16 cellular contexts compared by ENCODE assay signal in genomic region chr11:9019861-9020260, GRCh38. TPM values are rescaled to one million over a fixed set of nuclear protein-coding genes. Genes with fewer than 3 reads are reported as not detected.
DNase-seq lines count a peak whose midpoint lies in the region; TF ChIP-seq lines count a peak whose summit lies in the region.
"Had no signal": no experiment of that assay in that cellular context is flagged by ENCODE, and none has a peak within 500 bp of the region (broad histone marks: within the 10 kb centered on the region; RNA-seq: fewer than 3 reads in every experiment).

No MANE protein-coding gene starts in this region.

- no peak overlapping the region for H4K91ac ChIP-seq in neuronal stem cell (ENCODE audit: low read depth, low read length, poor library complexity)

- TF ChIP-seq EP300 in stomach (IDR thresholded peaks at IDR 0.05): no peak

- no peaks in the 10 kb centered on the region for H3K9me3 ChIP-seq in neuronal stem cell (replicated peaks in 1 of 2; ENCODE audit: control insufficient read depth in 2 of 2, insufficient read depth in 1 of 2, low read depth in 1 of 2, low read length in 2 of 2)
- no peaks in the 10 kb centered on the region for H3K9me3 ChIP-seq in stomach
- H3K9me3 ChIP-seq: A549; BLaER1 treated with 17β-estradiol and CSF1 and Interleukin-3, amounts not matched to agents 10 nM and 100 nM; Caco-2 had no signal

- H3K36me3 Mint-ChIP-seq in glutamatergic neuron (ENCODE audit: unreplicated experiment): no peaks in the 10 kb centered on the region
- H3K36me3 Mint-ChIP-seq: CD8-positive, alpha-beta T cell had no signal

- H3K36me3 ChIP-seq in neuronal stem cell (replicated peaks in 1 of 2; ENCODE audit: control insufficient read depth in 2 of 2, insufficient read depth in 2 of 2, low read length in 2 of 2): no peaks in the 10 kb centered on the region
- no peaks in the 10 kb centered on the region for H3K36me3 ChIP-seq in stomach
- H3K36me3 ChIP-seq: BLaER1 treated with 17β-estradiol and CSF1 and Interleukin-3, amounts not matched to agents 10 nM and 100 nM had no signal

- H3K79me1 ChIP-seq in neuronal stem cell (ENCODE audit: low read depth, low read length): no peaks in the 10 kb centered on the region

- no peak overlapping the region for H2BK15ac ChIP-seq in neuronal stem cell (ENCODE audit: low read length)

- DNase-seq in activated CD8-positive, alpha-beta memory T cell treated with anti-CD3 and anti-CD28 coated beads for 24 hours: peak; percentile 19
- DNase-seq in activated CD8-positive, alpha-beta memory T cell treated with anti-CD3 and anti-CD28 coated beads, Interleukin-2, amount 50 U/mL, for 4 hours: no peak
- DNase-seq in neuronal stem cell (ENCODE audit: low spot score) (no peak), glutamatergic neuron (no peak), stomach (no peak)
- DNase-seq: AML-193; Caco-2; Calu3; CD4-positive, alpha-beta T cell; CD8-positive, alpha-beta T cell; DMS79 treated with DMSO at 0.1 percent for 48 hours; GF-D8 had no signal

- no peak overlapping the region for H2BK12ac ChIP-seq in neuronal stem cell (ENCODE audit: low read length)

- H2AFZ ChIP-seq in neuronal stem cell (ENCODE audit: low read length): no peak overlapping the region

- H3K27ac ChIP-seq in neuronal stem cell (replicated peaks; ENCODE audit: low read length): no peak overlapping the region
- H3K27ac ChIP-seq in stomach: no peak overlapping the region
- H3K27ac ChIP-seq: 22Rv1; A549; BLaER1 treated with 17β-estradiol and CSF1 and Interleukin-3, amounts not matched to agents 10 nM and 100 nM had no signal

- H3K4me3 ChIP-seq in neuronal stem cell (ENCODE audit: low read length in 2 of 2): no peak overlapping the region
- no peak overlapping the region for H3K4me3 ChIP-seq in stomach
- H3K4me3 ChIP-seq: A549; BLaER1 treated with 17β-estradiol and CSF1 and Interleukin-3, amounts not matched to agents 10 nM and 100 nM had no signal

- H3K4ac ChIP-seq in neuronal stem cell (ENCODE audit: low read length): no peak overlapping the region

- no peak overlapping the region for H2BK120ac ChIP-seq in neuronal stem cell (ENCODE audit: low read depth, low read length)

- no peak overlapping the region for H3K14ac ChIP-seq in neuronal stem cell (ENCODE audit: low read length)

- peaks cover 2% of the 10 kb centered on the region for H3K27me3 Mint-ChIP-seq in glutamatergic neuron (ENCODE audit: unreplicated experiment)

- H3K4me1 ChIP-seq in neuronal stem cell (ENCODE audit: control insufficient read depth in 2 of 2, insufficient read depth in 1 of 2, low read depth in 1 of 2, low read length in 2 of 2): peaks cover 0 to 5% of the 10 kb centered on the region in 2 donors
- H3K4me1 ChIP-seq in stomach: peaks cover 0 to 30% (median 16%) of the 10 kb centered on the region in 4 donors
- H3K4me1 ChIP-seq: A549, Caco-2 had no signal

- H3K27me3 ChIP-seq in neuronal stem cell (ENCODE audit: control insufficient read depth in 3 of 3, insufficient read depth in 3 of 3, low read depth in 1 of 3, low read length in 3 of 3): peaks cover 0 to 25% (median 0%) of the 10 kb centered on the region in 3 experiments
- no peaks in the 10 kb centered on the region for H3K27me3 ChIP-seq in stomach
- H3K27me3 ChIP-seq: BLaER1 treated with 17β-estradiol and CSF1 and Interleukin-3, amounts not matched to agents 10 nM and 100 nM had no signal

- peak overlapping the region; percentile 5 for H3K9ac ChIP-seq in neuronal stem cell (ENCODE audit: low read depth, low read length, poor library complexity)
- H3K9ac ChIP-seq: BLaER1 treated with 17β-estradiol and CSF1 and Interleukin-3, amounts not matched to agents 10 nM and 100 nM had no signal

- peaks cover 3% of the 10 kb centered on the region for H3K4me1 Mint-ChIP-seq in glutamatergic neuron (ENCODE audit: low read depth, unreplicated experiment)
- H3K4me1 Mint-ChIP-seq: B cell had no signal

- H3K18ac ChIP-seq in neuronal stem cell (ENCODE audit: low read length): peak overlapping the region; percentile 25

- intact Hi-C loops in stomach (cut with DNase I; ENCODE audit: low total_unique reads): loop anchor here (5.0 kb wide), 1 partner anchor 117 kb away; no protein-coding TSS in a partner anchor

- H4K8ac ChIP-seq in neuronal stem cell (ENCODE audit: low read depth, low read length): no peak overlapping the region

- no peak overlapping the region for H2AK5ac ChIP-seq in neuronal stem cell (ENCODE audit: low read depth, low read length)

- H3K4me3 Mint-ChIP-seq in glutamatergic neuron (ENCODE audit: unreplicated experiment): no peak overlapping the region
- H3K4me3 Mint-ChIP-seq: B cell; CD4-positive, alpha-beta T cell; CD8-positive, alpha-beta T cell had no signal

- WGBS in neuronal stem cell (ENCODE audit: extremely low coverage in 2 of 2, insufficient read length in 2 of 2, insufficient replicate concordance in 1 of 2), 2 donors: no CpG with 5 or more reads among the region's 6 CpGs
- 90 to 98% (median 93%) methylated on average over 6 of the region's 6 CpGs for WGBS in stomach, 5 donors

- H3K9me3 Mint-ChIP-seq in glutamatergic neuron (ENCODE audit: unreplicated experiment): peaks cover 4% of the 10 kb centered on the region
- H3K9me3 Mint-ChIP-seq: CD4-positive, alpha-beta T cell; CD8-positive, alpha-beta T cell had no signal

- no peak overlapping the region for H3K27ac Mint-ChIP-seq in glutamatergic neuron (ENCODE audit: unreplicated experiment)
- H3K27ac Mint-ChIP-seq: B cell; CD4-positive, alpha-beta T cell; CD8-positive, alpha-beta T cell had no signal

- no peak overlapping the region for H3K4me2 ChIP-seq in neuronal stem cell (ENCODE audit: insufficient read depth, low read length, poor library complexity, severe bottlenecking)
- H3K4me2 ChIP-seq: A549; BLaER1 treated with 17β-estradiol and CSF1 and Interleukin-3, amounts not matched to agents 10 nM and 100 nM had no signal

- H3K23ac ChIP-seq in neuronal stem cell (ENCODE audit: low read depth, low read length, poor library complexity): no peak overlapping the region

- no peak overlapping the region for H2BK5ac ChIP-seq in neuronal stem cell (ENCODE audit: low read length)

- TF ChIP-seq POLR2A in stomach (IDR thresholded peaks at IDR 0.05): no peak

- TF ChIP-seq CTCF in glutamatergic neuron (IDR thresholded peaks at IDR 0.05; ENCODE audit: partially characterized antibody, unreplicated experiment) (no peak), stomach (IDR thresholded peaks at IDR 0.05) (no peak)

RNA-seq across cellular contexts. Expression of gene NRIP3, which starts 16.1 kb away (rescaled TPM):
- polyA plus RNA-seq in neuronal stem cell (2013, experiment 1 of 2): 5.7 TPM
- 5.6 TPM for polyA plus RNA-seq in neuronal stem cell (2013, experiment 2 of 2)
- total RNA-seq in glutamatergic neuron (ENCODE audit: unreplicated experiment) (2.7 TPM), stomach (1 to 10 TPM in 3 of 5 donors, not detected in 2; 1.8 to 3.9 (median 2.2) TPM)
- polyA plus RNA-seq in stomach: 1 to 10 TPM in 1 of 3 donors, under 1 TPM in 2; 0.33 to 1.5 (median 0.81) TPM

RNA-seq across cellular contexts. Expression of gene TMEM9B, which starts 55.6 kb away (rescaled TPM):
- 15.2 TPM for polyA plus RNA-seq in neuronal stem cell (2013, experiment 1 of 2)
- polyA plus RNA-seq in neuronal stem cell (2013, experiment 2 of 2): 15.3 TPM
- total RNA-seq in glutamatergic neuron (ENCODE audit: unreplicated experiment) (31.3 TPM), stomach (10 to 100 TPM in 3 of 5 donors, 1 to 10 TPM in 1, under 1 TPM in 1; 0.58 to 74.4 (median 30.7) TPM)
- 10 to 100 TPM; 24.3 to 33.9 (median 31.0) TPM for polyA plus RNA-seq in stomach
